Comparison of ENCODE assay signal across 23 cellular contexts in the genomic region with DNA sequence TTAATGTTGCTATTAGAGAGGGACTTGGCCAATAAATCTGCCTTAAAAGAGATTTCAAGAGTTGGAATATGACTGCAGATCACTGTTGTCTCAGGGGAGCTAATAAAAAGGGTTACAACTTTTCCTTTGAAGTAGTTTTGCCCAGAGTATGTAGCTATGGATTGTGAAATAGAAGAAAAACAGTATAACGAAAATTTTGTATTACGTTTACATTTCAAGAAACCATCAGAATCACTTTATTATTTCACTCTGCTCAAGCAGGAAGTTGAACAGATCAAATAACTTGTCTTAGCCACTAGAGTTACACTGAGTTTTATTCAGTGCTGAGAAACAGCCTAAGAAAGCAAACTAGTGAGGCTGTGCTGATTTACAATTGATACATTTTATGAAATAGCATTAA. TPM values are rescaled to one million over a fixed set of nuclear protein-coding genes. Genes with fewer than 3 reads are reported as not detected.
"Had no signal": no experiment of that assay in that cellular context is flagged by ENCODE, and none has a peak within 500 bp of the region (broad histone marks: within the 10 kb centered on the region; RNA-seq: fewer than 3 reads in every experiment).

No MANE protein-coding gene starts in this region.

- H3K36me3 ChIP-seq: adrenal gland, left lung, thoracic aorta, upper lobe of right lung had no signal

- DNase-seq: activated CD4-positive, alpha-beta T cell treated with anti-CD3 and anti-CD28 coated beads, Interleukin-2, amount 50 U/mL, for 1 hour; activated CD4-positive, CD25-positive, alpha-beta regulatory T cell treated with anti-CD3 and anti-CD28 coated beads, Interleukin-2, amount 50 U/mL, for 72 hours; activated CD8-positive, alpha-beta memory T cell treated with anti-CD3 and anti-CD28 coated beads, Interleukin-2, amount 50 U/mL, for 48 hours; activated effector memory CD4-positive, alpha-beta T cell treated with anti-CD3 and anti-CD28 coated beads, Interleukin-2, amount 50 U/mL, for 16 hours; activated T-cell treated with anti-CD3 and anti-CD28 coated beads, Interleukin-2, amount 50 U/mL, for 48 hours; adrenal gland; dermis blood vessel endothelial cell; effector memory CD8-positive, alpha-beta T cell; foreskin melanocyte; glutamatergic neuron; hypothalamus; left lung; midbrain; occipital lobe; right cardiac atrium; small intestine; stimulated activated naive B cell treated with anti-CD40 and anti-IgM and Interleukin-4, amounts not matched to agents 10 μg/mL and 1 μg/mL and 100 μg/mL, for 72 hours; T-helper 2 cell; upper lobe of right lung had no signal

- H3K4me3 ChIP-seq: adrenal gland, left lung, thoracic aorta, upper lobe of right lung had no signal

- H3K9me3 ChIP-seq: thoracic aorta, upper lobe of right lung had no signal

- H3K27me3 ChIP-seq: adrenal gland, upper lobe of right lung had no signal

- H3K27ac ChIP-seq: adrenal gland, left lung, thoracic aorta, upper lobe of right lung, VCaP had no signal

RNA-seq across cellular contexts. Expression of a gene that starts 4.8 kb away (rescaled TPM):
- total RNA-seq: activated naive CD4-positive, alpha-beta T cell treated with anti-CD3 and anti-CD28 coated beads, Interleukin-2, amount 50 U/mL, for 72 hours had no signal
- polyA plus RNA-seq: neural cell had no signal
